ENCODE assay signal across 12 cellular contexts in genomic region chr2:220076734-220077133, GRCh38.
DNase-seq lines count a peak whose midpoint lies in the region; ATAC-seq, FAIRE-seq and TF ChIP-seq lines count a peak whose summit lies in the region.
"Had no signal": no experiment of that assay in that cellular context is flagged by ENCODE, and none has a peak within 500 bp of the region (broad histone marks: within the 10 kb centered on the region; RNA-seq: fewer than 3 reads in every experiment).

No MANE protein-coding gene starts in this region.

- DNase-seq in HepG2 (ENCODE audit: low spot score) (no peak), right lobe of liver (no peak), breast epithelium (ENCODE audit: low spot score in 2 of 2) (peak in 1 of 2 donors; percentile 23), left kidney (ENCODE audit: low read depth, low spot score) (peak; percentile 60), KBM-7 (no peak), HTR-8/SVneo (ENCODE audit: insufficient read length, low spot score) (no peak), HuH-7 (ENCODE audit: low spot score) (no peak)
- DNase-seq: activated CD4-positive, alpha-beta T cell treated with anti-CD3 and anti-CD28 coated beads for 4 hours; NK-92 treated with Interleukin-12 subunit alpha and Interleukin-12 subunit beta, amount 100 ng/mL, for 24 hours had no signal

- TF ChIP-seq RAD21 in HepG2 (CRISPR knock-in tag; IDR thresholded peaks at IDR 0.05) = no peak

- TF ChIP-seq EP300 in HepG2 (IDR thresholded peaks at IDR 0.05; ENCODE audit: low read depth in 2 of 2, low read length in 2 of 2) (no peak), HepG2 (CRISPR knock-in tag; IDR thresholded peaks at IDR 0.05; ENCODE audit: borderline replicate concordance) (no peak)

- 2% methylated on average over 9 of the region's 9 CpGs for WGBS in HepG2 (ENCODE audit: low lambda C conversion rate)
- WGBS in right lobe of liver (ENCODE audit: insufficient coverage, low coverage, low lambda C conversion rate, missing lambda C conversion rate) = 30% methylated on average over 9 of the region's 9 CpGs

- no peak for FAIRE-seq in HepG2 (lab: Jason Lieb, UNC)
- no peak for FAIRE-seq in HTR-8/SVneo (lab: Jason Lieb, UNC)

- H3K79me2 ChIP-seq in HepG2 (ENCODE audit: insufficient read depth, low read length) = no peaks in the 10 kb centered on the region

- TF ChIP-seq CTCF in HepG2 (CRISPR knock-in tag; IDR thresholded peaks at IDR 0.05) = peak; percentile 15; the same call in 1 of the 2 replicates
- no peak for TF ChIP-seq CTCF in right lobe of liver (IDR thresholded peaks at IDR 0.05)
- TF ChIP-seq CTCF in breast epithelium (IDR thresholded peaks at IDR 0.05) = no peak

- CTCF ChIA-PET in HepG2 (lab: Yijun Ruan, JAX; ENCODE audit: low intra/inter-chr PET ratio, low total read pairs) = no interaction called here

- no peaks in the 10 kb centered on the region for H3K4me1 ChIP-seq in HepG2 (ENCODE audit: insufficient read depth, low read length)
- H3K4me1 ChIP-seq in right lobe of liver = no peaks in the 10 kb centered on the region
- H3K4me1 ChIP-seq in breast epithelium = peaks cover 5 to 8% of the 10 kb centered on the region in 2 donors
- H3K4me1 ChIP-seq: BLaER1 had no signal

- H3K4me3 ChIP-seq in HepG2 (replicated peaks in 1 of 3; ENCODE audit: insufficient read depth in 1 of 3, low read depth in 2 of 3, low read length in 3 of 3) (no peak overlapping the region), right lobe of liver (no peak overlapping the region), breast epithelium (peak overlapping the region in 2 of 3 donors; percentile 19 to 39)
- H3K4me3 ChIP-seq: BLaER1, skin epidermis had no signal

- in situ Hi-C loops in HepG2 (cut with HindIII; ENCODE audit: extremely low pct_ligation_motif_present, low pct_unique_long_range_greater_than_20kb) = no loop called here
- in situ Hi-C loops in KBM-7 (cut with MboI; ENCODE audit: low pct_unique_long_range_greater_than_20kb, low sequenced_read_pairs) = no loop called here

- H3K4me2 ChIP-seq in HepG2 (ENCODE audit: low read depth, low read length) = no peak overlapping the region
- H3K4me2 ChIP-seq: BLaER1 had no signal

- H3K27ac ChIP-seq in HepG2 (ENCODE audit: extremely low read length, insufficient read depth, low read length) = no peak overlapping the region
- H3K27ac ChIP-seq in right lobe of liver = no peak overlapping the region
- peak overlapping the region; percentile 73 to 88 for H3K27ac ChIP-seq in breast epithelium
- H3K27ac ChIP-seq: BLaER1 had no signal

- no peak overlapping the region for H3K9ac ChIP-seq in HepG2 (ENCODE audit: insufficient read depth, low read depth, low read length)
- H3K9ac ChIP-seq: BLaER1 had no signal

- no peaks in the 10 kb centered on the region for H4K20me1 ChIP-seq in HepG2 (ENCODE audit: insufficient read depth, low read length)
- H4K20me1 ChIP-seq: BLaER1 had no signal

- H2AFZ ChIP-seq in HepG2 (ENCODE audit: low read length) = no peak overlapping the region

- intact Hi-C loops in HepG2 (cut with micrococcal nuclease; ENCODE audit: unreplicated experiment) = no loop called here
- intact Hi-C loops in right lobe of liver (cut with DNase I) = no loop called here
- intact Hi-C loops in breast epithelium (cut with DNase I; ENCODE audit: low total_unique reads) = no loop called here

- POLR2A ChIA-PET in HepG2 (lab: Yijun Ruan, JAX) = no interaction called here

- no TSS peak for BruUV-seq in HepG2 (replicated peaks; lab: Mats Ljungman, UMichigan)

- H3K27me3 ChIP-seq in HepG2 (ENCODE audit: control insufficient read depth in 1 of 2, insufficient read depth in 2 of 2, low read length in 2 of 2) (peaks cover 0 to 45% of the 10 kb centered on the region in 2 experiments; a peak in 4 of 5 replicates), right lobe of liver (no peaks in the 10 kb centered on the region), breast epithelium (no peaks in the 10 kb centered on the region)
- H3K27me3 ChIP-seq: BLaER1 had no signal

- TF ChIP-seq POLR2A in HepG2 (IDR thresholded peaks at IDR 0.05; ENCODE audit: insufficient read depth in 1 of 2, low read depth in 2 of 2, low read length in 2 of 2) = no peak
- TF ChIP-seq POLR2A in right lobe of liver (IDR thresholded peaks at IDR 0.05) = no peak
- TF ChIP-seq POLR2A in breast epithelium (IDR thresholded peaks at IDR 0.05) = no peak

- H3K9me3 ChIP-seq in HepG2 (ENCODE audit: low read length) = no peaks in the 10 kb centered on the region
- H3K9me3 ChIP-seq in right lobe of liver = no peaks in the 10 kb centered on the region
- no peaks in the 10 kb centered on the region for H3K9me3 ChIP-seq in breast epithelium
- H3K9me3 ChIP-seq: BLaER1 had no signal

- ATAC-seq in HepG2 (peak; percentile 53; the same call in 2 of the 3 replicates), right lobe of liver (no peak), HG02588 (IDR thresholded peaks at IDR 0.05; ENCODE audit: unreplicated experiment) (no peak)

- H3K36me3 ChIP-seq in HepG2 (replicated peaks in 1 of 2; ENCODE audit: control insufficient read depth in 1 of 2, insufficient read depth in 2 of 2, low read length in 2 of 2) = no peaks in the 10 kb centered on the region
- no peaks in the 10 kb centered on the region for H3K36me3 ChIP-seq in right lobe of liver
- H3K36me3 ChIP-seq in breast epithelium = no peaks in the 10 kb centered on the region
- H3K36me3 ChIP-seq: BLaER1 had no signal

TF ChIP-seq in HepG2, 621 proteins besides CTCF, POLR2A, EP300 and RAD21:
- TF ChIP-seq ZNF260 (CRISPR knock-in tag; IDR thresholded peaks at IDR 0.05; ENCODE audit: borderline replicate concordance, low read depth) (no peak), CBX5 (CRISPR knock-in tag; IDR thresholded peaks at IDR 0.05; ENCODE audit: borderline replicate concordance) (no peak), PATZ1 (CRISPR knock-in tag; IDR thresholded peaks at IDR 0.05) (no peak), SRSF9 (IDR thresholded peaks at IDR 0.05; ENCODE audit: borderline replicate concordance, insufficient read depth, low read depth, low read length, poor library complexity, severe bottlenecking) (no peak), ZNF143 (CRISPR knock-in tag; IDR thresholded peaks at IDR 0.05) (no peak), AGO1 (IDR thresholded peaks at IDR 0.05; ENCODE audit: low read depth, low read length, poor library complexity, severe bottlenecking) (no peak), SNAPC5 (CRISPR knock-in tag; IDR thresholded peaks at IDR 0.05; ENCODE audit: borderline replicate concordance) (no peak), NCOA1 (CRISPR knock-in tag; IDR thresholded peaks at IDR 0.05) (no peak)

Comparison
In these comparisons a context has a peak if more than half of its experiments do, and no peak if none do; other contexts are left out.
1. H3K27ac ChIP-seq: peak in breast epithelium (2 of 2); none in HepG2 (single experiment) and right lobe of liver (0 of 3).
2. H3K4me3 ChIP-seq: peak in breast epithelium (2 of 3); none in HepG2 (0 of 3) and right lobe of liver (0 of 3).